In genomic region chr1:5428391-5428790, GRCh38 we compare ENCODE assay signal across 24 cellular contexts.
DNase-seq lines count a peak whose midpoint lies in the region; ATAC-seq, FAIRE-seq and TF ChIP-seq lines count a peak whose summit lies in the region.
"Had no signal": no experiment of that assay in that cellular context is flagged by ENCODE, and none has a peak within 500 bp of the region (broad histone marks: within the 10 kb centered on the region; RNA-seq: fewer than 3 reads in every experiment).

No MANE protein-coding gene starts in this region.

- no peak for TF ChIP-seq POLR2A in breast epithelium (IDR thresholded peaks at IDR 0.05)

- peaks cover 49% of the 10 kb centered on the region for H3K4me1 Mint-ChIP-seq in MCF 10A (ENCODE audit: insufficient read depth, unreplicated experiment)
- H3K4me1 Mint-ChIP-seq in activated naive CD8-positive, alpha-beta T cell treated with anti-CD3 and anti-CD28 coated beads, Interleukin-2, amount 50 U/mL, for 24 hours, result peaks cover 2% of the 10 kb centered on the region

- peaks cover 2 to 48% of the 10 kb centered on the region in 2 donors for H3K27me3 ChIP-seq in breast epithelium
- H3K27me3 ChIP-seq in PC-9 (ENCODE audit: insufficient read depth, low read depth), result no peaks in the 10 kb centered on the region; the same call in 1 of the 2 replicates
- peaks cover 53% of the 10 kb centered on the region for H3K27me3 ChIP-seq in upper lobe of right lung
- H3K27me3 ChIP-seq: Peyer's patch, SJSA1 had no signal

- H3K4me3 ChIP-seq in breast epithelium (no peak overlapping the region), PC-9 (0 out of 2 replicates have a peak overlapping the region, but pooled peaks have one; percentile 22), upper lobe of right lung (no peak overlapping the region)
- H3K4me3 ChIP-seq: MG63, Peyer's patch, SJSA1 had no signal

- no peaks in the 10 kb centered on the region for H4K20me1 ChIP-seq in PC-9 (ENCODE audit: insufficient read depth)

- CTCF ChIA-PET in MCF 10A (lab: Yijun Ruan, JAX), result interaction anchor here (0.6 to 1.3 kb wide), 4 partner anchors 63 to 1044 kb away, joined by 3 to 7 read pairs (median 5); no protein-coding TSS in a partner anchor
- CTCF ChIA-PET in PC-9 (lab: Charles Lee), result interaction anchor here (0.5 kb wide), 1 partner anchor 1367 kb away, joined by 3 read pairs; no protein-coding TSS in a partner anchor

- H3K27ac Mint-ChIP-seq in MCF 10A (ENCODE audit: low read depth, unreplicated experiment), result peak overlapping the region; percentile 10
- H3K27ac Mint-ChIP-seq in activated naive CD8-positive, alpha-beta T cell treated with anti-CD3 and anti-CD28 coated beads, Interleukin-2, amount 50 U/mL, for 24 hours, result no peak overlapping the region

- peak overlapping the region; percentile 3 for H3K4me3 Mint-ChIP-seq in MCF 10A (ENCODE audit: unreplicated experiment)
- H3K4me3 Mint-ChIP-seq in activated naive CD8-positive, alpha-beta T cell treated with anti-CD3 and anti-CD28 coated beads, Interleukin-2, amount 50 U/mL, for 24 hours, result no peak overlapping the region

- H3K36me3 Mint-ChIP-seq in MCF 10A (ENCODE audit: insufficient read depth, unreplicated experiment), result no peaks in the 10 kb centered on the region
- H3K36me3 Mint-ChIP-seq in activated naive CD8-positive, alpha-beta T cell treated with anti-CD3 and anti-CD28 coated beads, Interleukin-2, amount 50 U/mL, for 24 hours (ENCODE audit: low read depth), result no peaks in the 10 kb centered on the region

- H3K27ac ChIP-seq in breast epithelium (no peak overlapping the region), PC-9 (peak overlapping the region; percentile 95), upper lobe of right lung (no peak overlapping the region)
- H3K27ac ChIP-seq: Peyer's patch, SJSA1 had no signal

- ATAC-seq in esophagus mucosa (peak; percentile 61), upper lobe of right lung (no peak)
- no peak for ATAC-seq in activated naive CD8-positive, alpha-beta T cell treated with anti-CD3 and anti-CD28 coated beads, Interleukin-2, amount 50 U/mL, for 24 hours

- H3K36me3 ChIP-seq in breast epithelium (no peaks in the 10 kb centered on the region), PC-9 (ENCODE audit: low read depth) (peaks cover 9% of the 10 kb centered on the region; the same call in 1 of the 2 replicates), upper lobe of right lung (no peaks in the 10 kb centered on the region)
- H3K36me3 ChIP-seq: MG63, Peyer's patch, SJSA1 had no signal

- peak overlapping the region; percentile 74 for H3K4me2 ChIP-seq in PC-9

- peaks cover 27% of the 10 kb centered on the region for H3K79me2 ChIP-seq in PC-9 (ENCODE audit: low read depth)

- BruUV-seq in MCF 10A (replicated peaks; lab: Mats Ljungman, UMichigan), result no TSS peak
- no TSS peak for BruUV-seq in PC-9 (replicated peaks; lab: Mats Ljungman, UMichigan)

- POLR2A ChIA-PET in MCF 10A (lab: Yijun Ruan, JAX) (interaction anchor here (0.6 to 3.4 kb wide), 4 partner anchors 17 to 74 kb away, joined by 3 to 12 read pairs (median 4); no protein-coding TSS in a partner anchor), PC-9 (lab: Charles Lee; ENCODE audit: unreplicated experiment) (no interaction called here)

- no peaks in the 10 kb centered on the region for H3K9me3 Mint-ChIP-seq in MCF 10A (ENCODE audit: unreplicated experiment)
- no peaks in the 10 kb centered on the region for H3K9me3 Mint-ChIP-seq in activated naive CD8-positive, alpha-beta T cell treated with anti-CD3 and anti-CD28 coated beads, Interleukin-2, amount 50 U/mL, for 24 hours

- peak; percentile 90 for DNase-seq in MCF 10A (ENCODE audit: unreplicated experiment)
- DNase-seq in breast epithelium (ENCODE audit: low spot score in 2 of 2), result no peak
- DNase-seq in PC-9, result peak; percentile 32 to 85
- DNase-seq in upper lobe of right lung, result peak; percentile 10
- DNase-seq in urothelium cell line (ENCODE audit: low spot score), result no peak
- no peak for DNase-seq in NCI-H446 treated with DMSO at 0.1 percent for 48 hours (lab: John Stamatoyannopoulos, UW)
- DNase-seq in activated naive CD8-positive, alpha-beta T cell treated with anti-CD3 and anti-CD28 coated beads, Interleukin-2, amount 50 U/mL, for 24 hours, result no peak
- DNase-seq: Calu3, DMS79 treated with DMSO at 0.1 percent for 48 hours, GF-D8, Karpas-422, MG63, NCI-H1105 treated with DMSO at 0.1 percent for 48 hours, NCI-H146, NCI-H1930, NCI-H510A, Peyer's patch, Right ventricle myocardium superior, T-helper 1 cell had no signal

- TF ChIP-seq CTCF in MCF 10A (IDR thresholded peaks at IDR 0.05; ENCODE audit: unreplicated experiment) (no peak), breast epithelium (IDR thresholded peaks at IDR 0.05) (no peak), PC-9 (conservative IDR thresholded peaks at IDR 0.05) (no peak), upper lobe of right lung (IDR thresholded peaks at IDR 0.05) (no peak)

- H3K9me3 ChIP-seq in breast epithelium, result no peaks in the 10 kb centered on the region
- H3K9me3 ChIP-seq in PC-9 (ENCODE audit: insufficient read depth, low read depth), result no peaks in the 10 kb centered on the region
- no peaks in the 10 kb centered on the region for H3K9me3 ChIP-seq in upper lobe of right lung
- H3K9me3 ChIP-seq: MG63, Peyer's patch had no signal

- intact Hi-C loops in MCF 10A (cut with micrococcal nuclease) (loop anchor here (5.0 to 10.0 kb wide), 2 partner anchors 74 to 134 kb away; no protein-coding TSS in a partner anchor), breast epithelium (cut with DNase I; ENCODE audit: low total_unique reads) (no loop called here), PC-9 (cut with micrococcal nuclease; ENCODE audit: unreplicated experiment) (no loop called here), upper lobe of right lung (cut with DNase I) (no loop called here)

- H3K4me1 ChIP-seq in breast epithelium (no peaks in the 10 kb centered on the region), PC-9 (replicated peaks; ENCODE audit: insufficient read depth) (peaks cover 72% of the 10 kb centered on the region), upper lobe of right lung (no peaks in the 10 kb centered on the region)
- H3K4me1 ChIP-seq: Peyer's patch, SJSA1 had no signal

- no peak overlapping the region for H2AFZ ChIP-seq in PC-9

- no peak for FAIRE-seq in urothelium cell line (lab: Jason Lieb, UNC)
- FAIRE-seq: GM12891, GM19239, H54 had no signal

- no peaks in the 10 kb centered on the region for H3K9me2 ChIP-seq in PC-9 (ENCODE audit: insufficient read depth)

- peaks cover 1% of the 10 kb centered on the region for H3K27me3 Mint-ChIP-seq in MCF 10A (ENCODE audit: insufficient read depth, unreplicated experiment)
- peaks cover 2% of the 10 kb centered on the region for H3K27me3 Mint-ChIP-seq in activated naive CD8-positive, alpha-beta T cell treated with anti-CD3 and anti-CD28 coated beads, Interleukin-2, amount 50 U/mL, for 24 hours

- H3F3A ChIP-seq in PC-9 (ENCODE audit: insufficient read depth, low read depth), result peaks cover 39% of the 10 kb centered on the region

Comparison
In these comparisons a context has a peak if more than half of its experiments do, and no peak if none do; other contexts are left out.
1. DNase-seq: peak in MCF 10A (single experiment), PC-9 (2 of 2) and upper lobe of right lung (single experiment); none in breast epithelium (0 of 2), urothelium cell line (single experiment), NCI-H446 treated with DMSO at 0.1 percent for 48 hours (single experiment) and activated naive CD8-positive, alpha-beta T cell treated with anti-CD3 and anti-CD28 coated beads, Interleukin-2, amount 50 U/mL, for 24 hours (single experiment).